Comparison of ENCODE assay signal across 8 cellular contexts in the genomic region with DNA sequence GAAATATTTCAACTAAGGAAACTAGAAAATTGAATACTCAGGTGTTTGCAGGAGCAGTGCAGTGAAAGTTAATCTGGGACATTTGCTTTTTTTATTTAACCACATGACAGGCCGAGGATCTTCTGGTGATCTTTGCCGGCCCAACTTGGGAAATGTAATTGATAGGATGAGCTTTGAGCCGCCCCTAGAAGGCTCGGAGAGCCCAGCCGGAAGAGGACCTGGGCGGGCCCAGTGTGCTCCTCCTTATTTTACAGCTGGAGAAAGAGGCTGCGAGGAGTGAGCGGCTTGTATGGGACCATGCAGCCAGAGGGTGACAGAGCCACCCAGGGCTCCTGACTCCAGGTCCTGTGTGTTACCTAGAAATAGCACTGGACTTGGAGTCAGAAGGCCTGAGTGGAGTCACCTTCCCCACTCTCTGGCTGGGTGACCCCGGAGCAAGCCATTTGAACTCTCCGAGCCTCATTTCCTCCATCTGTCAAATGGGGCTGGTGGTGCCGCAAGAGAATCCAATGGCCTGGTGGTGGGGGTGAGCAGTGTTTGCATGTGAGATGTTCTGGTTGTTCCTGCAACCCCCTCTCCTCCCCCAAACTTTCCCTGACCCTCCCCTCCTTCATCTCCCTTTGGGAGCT. TPM values are rescaled to one million over a fixed set of nuclear protein-coding genes. Genes with fewer than 3 reads are reported as not detected.
DNase-seq lines count a peak whose midpoint lies in the region; ATAC-seq and TF ChIP-seq lines count a peak whose summit lies in the region.

No MANE protein-coding gene starts in this region.

- no peak for TF ChIP-seq POLR2A in NB4 (IDR thresholded peaks at IDR 0.05; ENCODE audit: extremely low read depth, insufficient read length)

- H3K27me3 ChIP-seq in ACC112 (ENCODE audit: insufficient read depth, low read length) (no peaks in the 10 kb centered on the region), dorsolateral prefrontal cortex (no peaks in the 10 kb centered on the region)

- H3K36me3 ChIP-seq in ACC112 (ENCODE audit: insufficient read depth, low read length) (no peaks in the 10 kb centered on the region), mucosa of descending colon (ENCODE audit: low read depth) (no peaks in the 10 kb centered on the region)

- H3K27ac ChIP-seq in ACC112 (ENCODE audit: low read depth, low read length): no peak overlapping the region
- H3K27ac ChIP-seq in dorsolateral prefrontal cortex: peak overlapping the region in 39 of 59 donors; percentile 6 to 94 (median 85)

- intact Hi-C loops in dorsolateral prefrontal cortex (cut with DNase I): loop anchor here in 1 of 2 donors (5.0 kb wide), 2 partner anchors 60 to 75 kb away; no protein-coding TSS in a partner anchor
- intact Hi-C loops in mucosa of descending colon (cut with DNase I, micrococcal nuclease): loop anchor here in 1 of 2 donors (5.0 kb wide), 1 partner anchor 95 kb away; no protein-coding TSS in a partner anchor

- DNase-seq in NB4 (ENCODE audit: low read depth) (no peak), dorsolateral prefrontal cortex (no peak), mucosa of descending colon (peak; percentile 78 to 82 (median 78)), UCSD-AML1 (lab: John Stamatoyannopoulos, UW; ENCODE audit: unreplicated experiment) (no peak), activated gamma-delta T cell treated with Interleukin-2 at 50 U/mL for 16 hours (no peak), NCI-H345 treated with DMSO at 0.1 percent for 48 hours (lab: John Stamatoyannopoulos, UW; ENCODE audit: unreplicated experiment) (no peak)

- no peaks in the 10 kb centered on the region for H3K9me3 ChIP-seq in mucosa of descending colon

- H3K4me1 ChIP-seq in ACC112 (ENCODE audit: control insufficient read depth, insufficient read depth, low read length, unreplicated experiment): no peaks in the 10 kb centered on the region
- peaks cover 11% of the 10 kb centered on the region for H3K4me1 ChIP-seq in mucosa of descending colon (ENCODE audit: low read depth)

- H2AFZ ChIP-seq in ACC112 (ENCODE audit: low read length, unreplicated experiment): peak overlapping the region; percentile 55

- no peaks in the 10 kb centered on the region for H3K79me2 ChIP-seq in ACC112 (ENCODE audit: control insufficient read depth, insufficient read depth, low read length, unreplicated experiment)

- ATAC-seq in mucosa of descending colon: peak; percentile 54
- no peak for ATAC-seq in activated CD4-positive, CD25-positive, alpha-beta regulatory T cell treated with anti-CD3 and anti-CD28 coated beads, Interleukin-2, amount 50 U/mL, for 24 hours

- H3K4me3 ChIP-seq in ACC112 (ENCODE audit: low read depth, low read length): peak overlapping the region; percentile 97
- peak overlapping the region; percentile 71 for H3K4me3 ChIP-seq in NB4 (ENCODE audit: low read depth, low read length)
- H3K4me3 ChIP-seq in dorsolateral prefrontal cortex: peak overlapping the region; percentile 56 to 96 (median 82)
- H3K4me3 ChIP-seq in mucosa of descending colon: peak overlapping the region; percentile 95

- TF ChIP-seq CTCF in NB4 (IDR thresholded peaks at IDR 0.05; ENCODE audit: low read depth, low read length) (no peak), dorsolateral prefrontal cortex (IDR thresholded peaks at IDR 0.05 in 54 of 56, conservative IDR thresholded peaks at IDR 0.05 in 2 of 56; ENCODE audit: low read depth in 1 of 56, partially characterized antibody in 56 of 56) (no peak), mucosa of descending colon (IDR thresholded peaks at IDR 0.05) (no peak)

RNA-seq across cellular contexts. Expression of gene PPARGC1B, which starts 2.5 kb away (rescaled TPM):
- total RNA-seq in dorsolateral prefrontal cortex (10 to 100 TPM in 116 of 120 experiments, 1 to 10 TPM in 4; 4.7 to 24.2 (median 15.6) TPM), mucosa of descending colon (10 to 100 TPM; 42.2 to 46.4 (median 44.4) TPM)

Comparison
In these comparisons a context has a peak if more than half of its experiments do, and no peak if none do; other contexts are left out.
1. DNase-seq: peak in mucosa of descending colon (3 of 3); none in NB4 (single experiment), dorsolateral prefrontal cortex (0 of 10), UCSD-AML1 (single experiment), activated gamma-delta T cell treated with Interleukin-2 at 50 U/mL for 16 hours (single experiment) and NCI-H345 treated with DMSO at 0.1 percent for 48 hours (single experiment).
2. Peak in every context shown above with its lines, with median percentiles within 50 percentile points of each other: H3K4me3 ChIP-seq.